Comparison of ENCODE assay signal across 8 cellular contexts in the genomic region with DNA sequence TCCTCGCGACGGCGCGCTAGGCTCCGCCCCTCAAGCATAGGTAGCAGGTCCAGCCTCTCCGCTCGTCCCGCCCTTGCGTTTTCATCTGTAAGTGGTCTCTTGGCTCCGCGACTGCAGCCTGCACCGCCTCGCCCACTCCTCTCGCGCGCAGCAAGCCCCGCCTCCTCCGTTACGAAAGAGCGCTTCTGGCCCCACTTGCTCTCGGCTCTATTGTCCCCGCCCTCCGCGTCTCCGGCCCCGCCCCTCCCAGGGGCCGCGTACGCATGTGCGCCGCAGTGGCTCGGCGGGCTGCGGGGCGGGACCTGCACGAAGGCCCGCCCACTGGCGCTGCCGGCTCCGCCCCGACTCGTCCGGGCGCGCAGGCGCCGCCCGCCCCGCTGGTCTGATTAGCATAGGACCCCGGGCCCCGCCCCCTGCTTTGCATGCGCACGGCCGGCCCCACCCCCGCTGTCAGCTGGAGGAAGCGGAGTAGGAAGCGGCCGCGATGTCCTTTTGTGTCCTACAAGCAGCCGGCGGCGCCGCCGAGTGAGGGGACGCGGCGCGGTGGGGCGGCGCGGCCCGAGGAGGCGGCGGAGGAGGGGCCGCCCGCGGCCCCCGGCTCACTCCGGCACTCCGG. TPM values are rescaled to one million over a fixed set of nuclear protein-coding genes. Genes with fewer than 3 reads are reported as not detected.
A peak's percentile ranks its signal among the peaks of the same experiment; 100 is the strongest.
DNase-seq lines count a peak whose midpoint lies in the region; ATAC-seq and TF ChIP-seq lines count a peak whose summit lies in the region.

A gene (plus strand): TSS at position 450 of the 616 bp plus-strand sequence. CDS start 1,656 bp downstream, outside the sequence.

- BruUV-seq in A673 (replicated peaks; lab: Mats Ljungman, UMichigan) = no TSS peak

- H3K27me3 ChIP-seq in A673 (replicated peaks; ENCODE audit: insufficient read depth, low read depth, low read length, poor library complexity) (no peaks in the 10 kb centered on the region), iPS DF 6.9 (ENCODE audit: control insufficient read depth, insufficient read depth, low read length) (peaks cover 7% of the 10 kb centered on the region; the same call in 1 of the 2 replicates), gastrocnemius medialis (peaks cover 9 to 19% (median 18%) of the 10 kb centered on the region in 3 donors)

- H3K27me3 Mint-ChIP-seq in brain = peaks cover 31% of the 10 kb centered on the region

- in situ Hi-C loops in gastrocnemius medialis (cut with MboI; ENCODE audit: low sequenced_read_pairs in 4 of 4) = no loop called here

- ATAC-seq in GM18868 (IDR thresholded peaks at IDR 0.05; ENCODE audit: unreplicated experiment) (peak; percentile 71), HG03103 (IDR thresholded peaks at IDR 0.05; ENCODE audit: low read depth, unreplicated experiment) (peak; percentile 58), gastrocnemius medialis (peak; percentile 71 to 74)

- peak within 1 kb of the TSS; percentile 93 to 98 (median 97) for H3K27ac Mint-ChIP-seq in brain

- intact Hi-C loops in A673 (cut with micrococcal nuclease; ENCODE audit: unreplicated experiment) = loop anchor here (2.0 kb wide), 2 partner anchors 34 to 64 kb away; a partner anchor contains a TSS
- intact Hi-C loops in gastrocnemius medialis (cut with DNase I; ENCODE audit: low total_unique reads) = loop anchor here (1.0 to 5.0 kb wide), 2 partner anchors 37 to 54 kb away; a partner anchor contains a TSS

- H3K4me3 Mint-ChIP-seq in brain = peak within 1 kb of the TSS; percentile 92 to 96 (median 96)

- peaks cover 30% of the 10 kb centered on the region for H3K4me1 Mint-ChIP-seq in brain

- H3K36me3 Mint-ChIP-seq in brain = peaks cover 5% of the 10 kb centered on the region

- H3K27ac ChIP-seq in A673 (ENCODE audit: low read depth, low read length, poor library complexity, severe bottlenecking) (peak within 1 kb of the TSS; percentile 87), iPS DF 6.9 (ENCODE audit: low read length) (peak within 1 kb of the TSS; percentile 4), gastrocnemius medialis (peak within 1 kb of the TSS; percentile 90 to 97 (median 96))

- peak; percentile 93 to 94 for TF ChIP-seq POLR2A in gastrocnemius medialis (IDR thresholded peaks at IDR 0.05)

- H3K4me3 ChIP-seq in A673 (ENCODE audit: low read depth, low read length, poor library complexity, severe bottlenecking) (peak within 1 kb of the TSS; percentile 83), iPS DF 6.9 (ENCODE audit: low read length) (peak within 1 kb of the TSS; percentile 62), gastrocnemius medialis (peak within 1 kb of the TSS; percentile 83 to 92 (median 87))

- DNase-seq in A673 (ENCODE audit: low spot score) = peak; percentile 100
- DNase-seq in NCI-H2171 (lab: John Stamatoyannopoulos, UW) = peak; percentile 100
- peak; percentile 100 for DNase-seq in UCSD-AML1 (lab: John Stamatoyannopoulos, UW; ENCODE audit: unreplicated experiment)
- peak; percentile 96 for DNase-seq in iPS DF 6.9 (ENCODE audit: low read depth, low spot score)
- DNase-seq in gastrocnemius medialis = peak; percentile 99 to 100

- POLR2A ChIA-PET in A673 (lab: Charles Lee; ENCODE audit: low non-redundant PET) = interaction anchor here (0.6 kb wide), 1 partner anchor 111 kb away, joined by 6 read pairs; no protein-coding TSS in a partner anchor

- no peaks in the 10 kb centered on the region for H3K9me3 ChIP-seq in A673 (ENCODE audit: low read depth, low read length, poor library complexity, severe bottlenecking)
- H3K9me3 ChIP-seq in iPS DF 6.9 (ENCODE audit: control insufficient read depth, insufficient read depth, low read length) = no peaks in the 10 kb centered on the region
- no peaks in the 10 kb centered on the region for H3K9me3 ChIP-seq in gastrocnemius medialis

- WGBS in iPS DF 6.9 (ENCODE audit: insufficient coverage, insufficient read length) = no CpG with 5 or more reads among the region's 81 CpGs

- peaks cover 0 to 3% (median 0%) of the 10 kb centered on the region in 5 experiments for H3K9me3 Mint-ChIP-seq in brain

- CTCF ChIA-PET in A673 (lab: Charles Lee) = interaction anchor here (0.6 to 2.6 kb wide), 12 partner anchors 13 to 526 kb away, joined by 3 to 23 read pairs (median 8); a partner anchor contains a TSS

- H3K4me1 ChIP-seq in A673 (ENCODE audit: insufficient read depth, low read length, poor library complexity, severe bottlenecking) (peaks cover 19% of the 10 kb centered on the region), iPS DF 6.9 (ENCODE audit: control insufficient read depth, insufficient read depth, low read length) (peaks cover 8% of the 10 kb centered on the region), gastrocnemius medialis (peaks cover 16 to 27% of the 10 kb centered on the region in 2 donors)

- TF ChIP-seq CTCF in A673 (conservative IDR thresholded peaks at IDR 0.05; ENCODE audit: low read depth, low read length) (no peak), brain (conservative IDR thresholded peaks at IDR 0.05) (no peak), gastrocnemius medialis (IDR thresholded peaks at IDR 0.05 in 4 of 5, conservative IDR thresholded peaks at IDR 0.05 in 1 of 5) (no peak)

- H3K36me3 ChIP-seq in A673 (ENCODE audit: insufficient read depth, low read length, poor library complexity, severe bottlenecking) (peaks cover 4% of the 10 kb centered on the region), iPS DF 6.9 (ENCODE audit: control insufficient read depth, insufficient read depth, low read length) (0 out of 2 replicates have a peak, but pooled peaks cover 4% of the 10 kb centered on the region), gastrocnemius medialis (peaks cover 0 to 8% of the 10 kb centered on the region in 2 donors)

RNA-seq across cellular contexts. Expression of the gene that starts here (rescaled TPM):
- total RNA-seq in A673 (2021) (56.2 and 63.8 TPM in 2 replicates), gastrocnemius medialis (100 to 1,000 TPM; 192 to 471 (median 260) TPM)
- polyA plus RNA-seq in brain (ENCODE audit: insufficient read depth, low read depth, low replicate concordance) = 33.1 TPM

Comparison
In these comparisons a context has a peak if more than half of its experiments do, and no peak if none do; other contexts are left out.
1. Peak in every context shown above with its lines: DNase-seq, ATAC-seq, H3K4me3 ChIP-seq and H3K27ac ChIP-seq.
2. H3K27ac ChIP-seq: peak in every context shown above with its lines; median percentile 96 in gastrocnemius medialis; 87 in A673; 4 in iPS DF 6.9.